In genomic region chr12:129202109-129202814, GRCh38 we compare ENCODE assay signal across 18 cellular contexts.
"Had no signal": no experiment of that assay in that cellular context is flagged by ENCODE, and none has a peak within 500 bp of the region (broad histone marks: within the 10 kb centered on the region; RNA-seq: fewer than 3 reads in every experiment).

No MANE protein-coding gene starts in this region.

- H3K27me3 ChIP-seq: neural progenitor cell, upper lobe of left lung had no signal

- H3K27me3 Mint-ChIP-seq: activated CD4-positive, alpha-beta T cell treated with anti-CD3 and anti-CD28 coated beads, Interleukin-2, amount 10 ng/mL, durations not matched to agents 7 days and 5 days; activated T-cell treated with anti-CD3 and anti-CD28 coated beads, Interleukin-2, amount 50 U/mL, for 24 hours; naive thymus-derived CD4-positive, alpha-beta T cell; stimulated activated naive CD8-positive, alpha-beta T cell treated with anti-CD3 and anti-CD28 coated beads, Interleukin-15, Interleukin-2, amounts not matched to agents 100 ng/mL and 50 ng/mL, for 24 hours had no signal

- DNase-seq: activated B cell treated with CpG ODN at 0.5 μM for 24 hours; activated CD4-positive, alpha-beta T cell treated with anti-CD3 and anti-CD28 coated beads, Interleukin-2, amount 10 ng/mL, durations not matched to agents 7 days and 5 days; activated CD8-positive, alpha-beta T cell treated with anti-CD3 and anti-CD28 coated beads, Interleukin-2, amount 10 ng/mL, durations not matched to agents 7 days and 5 days; activated naive CD4-positive, alpha-beta T cell treated with anti-CD3 and anti-CD28 coated beads for 36 hours; activated T-cell treated with anti-CD3 and anti-CD28 coated beads, Interleukin-2, amount 50 U/mL, for 24 hours; cortex of kidney; heart left ventricle; immature natural killer cell; kidney glomerular epithelial cell; mesenchymal stem cell; naive thymus-derived CD4-positive, alpha-beta T cell; psoas muscle; right cardiac atrium; upper lobe of left lung had no signal

- H3K4me3 Mint-ChIP-seq: activated B cell treated with CpG ODN at 0.5 μM for 24 hours; activated CD4-positive, alpha-beta T cell treated with anti-CD3 and anti-CD28 coated beads, Interleukin-2, amount 10 ng/mL, durations not matched to agents 7 days and 5 days; activated CD8-positive, alpha-beta T cell treated with anti-CD3 and anti-CD28 coated beads, Interleukin-2, amount 10 ng/mL, durations not matched to agents 7 days and 5 days; activated naive CD4-positive, alpha-beta T cell treated with anti-CD3 and anti-CD28 coated beads for 36 hours; activated T-cell treated with anti-CD3 and anti-CD28 coated beads, Interleukin-2, amount 50 U/mL, for 24 hours; immature natural killer cell; naive thymus-derived CD4-positive, alpha-beta T cell; neural progenitor cell; stimulated activated naive CD8-positive, alpha-beta T cell treated with anti-CD3 and anti-CD28 coated beads, Interleukin-15, Interleukin-2, amounts not matched to agents 100 ng/mL and 50 ng/mL, for 24 hours; T-helper 2 cell treated with Interferon-gamma antibody and Interleukin-4, amounts not matched to agents 5 μg/mL and 100 μg/mL, for 36 hours had no signal

- H3K9ac ChIP-seq: neural progenitor cell had no signal

- ATAC-seq: activated CD8-positive, alpha-beta T cell treated with anti-CD3 and anti-CD28 coated beads, Interleukin-2, amount 10 ng/mL, durations not matched to agents 7 days and 5 days; heart left ventricle; naive thymus-derived CD4-positive, alpha-beta T cell; psoas muscle; right cardiac atrium had no signal

- H3K4me2 ChIP-seq: neural progenitor cell had no signal

- H3K4me3 ChIP-seq: heart left ventricle, neural progenitor cell, psoas muscle, upper lobe of left lung had no signal

- H3K9me3 ChIP-seq: psoas muscle, upper lobe of left lung had no signal

- H3K27ac Mint-ChIP-seq: activated B cell treated with CpG ODN at 0.5 μM for 24 hours; activated CD4-positive, alpha-beta T cell treated with anti-CD3 and anti-CD28 coated beads, Interleukin-2, amount 10 ng/mL, durations not matched to agents 7 days and 5 days; activated CD8-positive, alpha-beta T cell treated with anti-CD3 and anti-CD28 coated beads, Interleukin-2, amount 10 ng/mL, durations not matched to agents 7 days and 5 days; activated naive CD4-positive, alpha-beta T cell treated with anti-CD3 and anti-CD28 coated beads for 36 hours; activated T-cell treated with anti-CD3 and anti-CD28 coated beads, Interleukin-2, amount 50 U/mL, for 24 hours; activated T-helper 2 cell treated with anti-CD3 and anti-CD28 coated beads, Interferon-gamma antibody, Interleukin-2, Interleukin-4, amounts not matched to agents 10 μg/mL and 5 μg/mL and 100 μg/mL, durations not matched to agents 14 hours and 24 hours and 36 hours; immature natural killer cell; naive thymus-derived CD4-positive, alpha-beta T cell; neural progenitor cell; stimulated activated naive CD8-positive, alpha-beta T cell treated with anti-CD3 and anti-CD28 coated beads, Interleukin-15, Interleukin-2, amounts not matched to agents 100 ng/mL and 50 ng/mL, for 24 hours; T-helper 2 cell treated with Interferon-gamma antibody and Interleukin-4, amounts not matched to agents 5 μg/mL and 100 μg/mL, for 36 hours had no signal

- H3K4me1 ChIP-seq: heart left ventricle, neural progenitor cell, psoas muscle, upper lobe of left lung had no signal

- H3K4me1 Mint-ChIP-seq: activated B cell treated with CpG ODN at 0.5 μM for 24 hours; activated CD4-positive, alpha-beta T cell treated with anti-CD3 and anti-CD28 coated beads, Interleukin-2, amount 10 ng/mL, durations not matched to agents 7 days and 5 days; immature natural killer cell; naive thymus-derived CD4-positive, alpha-beta T cell; neural progenitor cell had no signal

- H3K27ac ChIP-seq: heart left ventricle, neural progenitor cell, psoas muscle, upper lobe of left lung had no signal

- H3K36me3 ChIP-seq: heart left ventricle, neural progenitor cell, upper lobe of left lung had no signal

- H2AFZ ChIP-seq: neural progenitor cell had no signal

- H3K9me3 Mint-ChIP-seq: activated B cell treated with CpG ODN at 0.5 μM for 24 hours, neural progenitor cell had no signal

- H3K36me3 Mint-ChIP-seq: immature natural killer cell; naive thymus-derived CD4-positive, alpha-beta T cell had no signal
